ENCODE assay signal across 16 cellular contexts in genomic region chr11:91100432-91100831, GRCh38.
A peak's percentile ranks its signal among the peaks of the same experiment; 100 is the strongest.
DNase-seq lines count a peak whose midpoint lies in the region; ATAC-seq, FAIRE-seq and TF ChIP-seq lines count a peak whose summit lies in the region.
"Had no signal": no experiment of that assay in that cellular context is flagged by ENCODE, and none has a peak within 500 bp of the region (broad histone marks: within the 10 kb centered on the region; RNA-seq: fewer than 3 reads in every experiment).

No MANE protein-coding gene starts in this region.

- H3K9me3 Mint-ChIP-seq in astrocyte (ENCODE audit: unreplicated experiment): peaks cover 5% of the 10 kb centered on the region

- H3K79me2 ChIP-seq in SK-N-SH (ENCODE audit: insufficient read depth) (no peaks in the 10 kb centered on the region), astrocyte (ENCODE audit: insufficient read depth, low read length) (no peaks in the 10 kb centered on the region)

- H2AFZ ChIP-seq in SK-N-SH (ENCODE audit: low read depth) (no peak overlapping the region), astrocyte (ENCODE audit: low read depth, low read length) (no peak overlapping the region)

- DNase-seq in SK-N-SH (no peak), astrocyte (ENCODE audit: low read depth) (peak; percentile 2), foreskin keratinocyte (peak in 1 of 2 donors; percentile 20), HT-29 (ENCODE audit: low spot score) (no peak)
- DNase-seq: 8988T, C1 segment of cervical spinal cord, NCI-H1436 treated with DMSO at 0.1 percent for 48 hours, NCI-H2227 treated with DMSO at 0.1 percent for 48 hours, SIG-M5, SW 1271 had no signal

- no peaks in the 10 kb centered on the region for H3K27me3 Mint-ChIP-seq in astrocyte (ENCODE audit: low read depth, unreplicated experiment)

- no peak for TF ChIP-seq RAD21 in SK-N-SH (IDR thresholded peaks at IDR 0.05; ENCODE audit: low read length)

- peaks cover 6% of the 10 kb centered on the region for H3F3A ChIP-seq in SK-N-SH (replicated peaks; ENCODE audit: insufficient read depth)

- peak; percentile 46; the same call in 2 of the 3 replicates for ATAC-seq in SK-N-SH treated with all-trans-retinoic acid at 6 μM for 48 hours
- ATAC-seq in foreskin keratinocyte: peak; percentile 41
- ATAC-seq in HG02571 (IDR thresholded peaks at IDR 0.05; ENCODE audit: unreplicated experiment): no peak
- ATAC-seq in HG02588 (IDR thresholded peaks at IDR 0.05; ENCODE audit: unreplicated experiment): no peak
- ATAC-seq in HG02885 (IDR thresholded peaks at IDR 0.05; ENCODE audit: poor library complexity, unreplicated experiment): no peak
- ATAC-seq: K562 had no signal

- no peak overlapping the region for H3K4me3 Mint-ChIP-seq in astrocyte (ENCODE audit: unreplicated experiment)

- POLR2A ChIA-PET in SK-N-SH (lab: Yijun Ruan, JAX): no interaction called here

- H3K4me1 Mint-ChIP-seq in astrocyte (ENCODE audit: low read depth, unreplicated experiment): peaks cover 25% of the 10 kb centered on the region

- no peaks in the 10 kb centered on the region for H3K27me3 ChIP-seq in SK-N-SH (ENCODE audit: insufficient read depth)
- no peaks in the 10 kb centered on the region for H3K27me3 ChIP-seq in astrocyte (ENCODE audit: insufficient read depth, low read length)
- no peaks in the 10 kb centered on the region for H3K27me3 ChIP-seq in foreskin keratinocyte

- TF ChIP-seq CTCF in SK-N-SH (IDR thresholded peaks at IDR 0.05): no peak
- no peak for TF ChIP-seq CTCF in astrocyte (IDR thresholded peaks at IDR 0.05; ENCODE audit: insufficient read depth, low read depth, low read length)
- TF ChIP-seq CTCF in foreskin keratinocyte (conservative IDR thresholded peaks at IDR 0.05): no peak

- H3K4me3 ChIP-seq in SK-N-SH (ENCODE audit: low read depth in 2 of 2, low read length in 1 of 2) (no peak overlapping the region), astrocyte (ENCODE audit: insufficient read depth, low read depth, low read length) (no peak overlapping the region)
- H3K4me3 ChIP-seq: K562 had no signal

- no peaks in the 10 kb centered on the region for H3K36me3 ChIP-seq in SK-N-SH (replicated peaks in 1 of 2; ENCODE audit: control insufficient read depth in 1 of 2, insufficient read depth in 2 of 2, low read length in 1 of 2)
- no peaks in the 10 kb centered on the region for H3K36me3 ChIP-seq in astrocyte (ENCODE audit: insufficient read depth, low read length)

- H3K4me1 ChIP-seq in SK-N-SH (ENCODE audit: control insufficient read depth in 1 of 2, insufficient read depth in 2 of 2, low read depth in 1 of 2, low read length in 1 of 2) (peaks cover 5 to 8% of the 10 kb centered on the region in 2 experiments; a peak in 2 of 4 replicates), astrocyte (ENCODE audit: insufficient read depth, low read length) (peaks cover 4% of the 10 kb centered on the region), foreskin keratinocyte (peaks cover 12% of the 10 kb centered on the region)

- FAIRE-seq in astrocyte (lab: Jason Lieb, UNC): no peak
- FAIRE-seq: HTR-8/SVneo, K562 had no signal

- H3K9me2 ChIP-seq in SK-N-SH: no peaks in the 10 kb centered on the region

- no peak overlapping the region for H3K27ac ChIP-seq in SK-N-SH (ENCODE audit: low read depth in 2 of 2, low read length in 1 of 2)
- H3K27ac ChIP-seq in astrocyte (ENCODE audit: low read depth, low read length): no peak overlapping the region
- no peak overlapping the region for H3K27ac ChIP-seq in foreskin keratinocyte

- no peaks in the 10 kb centered on the region for H3K36me3 Mint-ChIP-seq in astrocyte (ENCODE audit: low read depth, unreplicated experiment)

- WGBS in SK-N-SH (ENCODE audit: low lambda C conversion rate): 55% methylated on average over 3 of the region's 3 CpGs

- H3K9ac ChIP-seq in SK-N-SH (no peak overlapping the region), astrocyte (ENCODE audit: low read length) (no peak overlapping the region)

- CTCF ChIA-PET in SK-N-SH (lab: Yijun Ruan, JAX): interaction anchor here (0.6 kb wide), 1 partner anchor 15 kb away, joined by 3 read pairs; no protein-coding TSS in a partner anchor

- peak overlapping the region; percentile 48 for H3K27ac Mint-ChIP-seq in astrocyte (ENCODE audit: unreplicated experiment)

- TF ChIP-seq EP300 in SK-N-SH (IDR thresholded peaks at IDR 0.05; ENCODE audit: borderline replicate concordance in 1 of 2, low read depth in 1 of 2, low read length in 1 of 2): no peak

- H3K9me3 ChIP-seq in SK-N-SH (no peaks in the 10 kb centered on the region), astrocyte (ENCODE audit: insufficient read depth, low read depth, low read length) (no peaks in the 10 kb centered on the region)

- H3K4me2 ChIP-seq in SK-N-SH (no peak overlapping the region), astrocyte (ENCODE audit: low read length) (no peak overlapping the region)

- H4K20me1 ChIP-seq in SK-N-SH (ENCODE audit: insufficient read depth) (no peaks in the 10 kb centered on the region), astrocyte (ENCODE audit: insufficient read depth, low read length) (no peaks in the 10 kb centered on the region)

TF ChIP-seq in SK-N-SH treated with all-trans-retinoic acid at 6 μM for 48 hours, 23 proteins besides CTCF, POLR2A, EP300 and RAD21 (continues in another document):
- TF ChIP-seq OSR1 (CRISPR knock-in tag; IDR thresholded peaks at IDR 0.05) (no peak), POU6F1 (CRISPR knock-in tag; IDR thresholded peaks at IDR 0.05; ENCODE audit: borderline replicate concordance, low read depth) (no peak), ZC3H10 (CRISPR knock-in tag; IDR thresholded peaks at IDR 0.05) (no peak), ZNF8 (CRISPR knock-in tag; IDR thresholded peaks at IDR 0.05) (no peak), ESRRG (CRISPR knock-in tag; IDR thresholded peaks at IDR 0.05) (no peak)

TF ChIP-seq in SK-N-SH, 30 proteins besides CTCF, POLR2A, EP300 and RAD21:
- TF ChIP-seq FOXJ3 (CRISPR knock-in tag; IDR thresholded peaks at IDR 0.05) (no peak), ELF1 (IDR thresholded peaks at IDR 0.05) (no peak), CHD2 (IDR thresholded peaks at IDR 0.05; ENCODE audit: low read length, partially characterized antibody) (no peak), USF2 (IDR thresholded peaks at IDR 0.05; ENCODE audit: borderline replicate concordance, low read depth, low read length) (no peak), FOXM1 (IDR thresholded peaks at IDR 0.05; ENCODE audit: low read depth) (no peak), ZBTB33 (IDR thresholded peaks at IDR 0.05; ENCODE audit: borderline replicate concordance, low read depth) (no peak), MXI1 (IDR thresholded peaks at IDR 0.05; ENCODE audit: low read depth, low read length) (no peak), TEAD4 (IDR thresholded peaks at IDR 0.05; ENCODE audit: borderline replicate concordance, insufficient read depth) (no peak), PBX3 (IDR thresholded peaks at IDR 0.05) (no peak), GATA2 (CRISPR knock-in tag; IDR thresholded peaks at IDR 0.05) (no peak)

Comparison
In these comparisons a context has a peak if more than half of its experiments do, and no peak if none do; other contexts are left out.
1. ATAC-seq: peak in SK-N-SH treated with all-trans-retinoic acid at 6 μM for 48 hours (single experiment) and foreskin keratinocyte (single experiment); none in HG02571 (single experiment), HG02588 (single experiment) and HG02885 (single experiment).